ENCODE assay signal across 19 cellular contexts in the genomic region with DNA sequence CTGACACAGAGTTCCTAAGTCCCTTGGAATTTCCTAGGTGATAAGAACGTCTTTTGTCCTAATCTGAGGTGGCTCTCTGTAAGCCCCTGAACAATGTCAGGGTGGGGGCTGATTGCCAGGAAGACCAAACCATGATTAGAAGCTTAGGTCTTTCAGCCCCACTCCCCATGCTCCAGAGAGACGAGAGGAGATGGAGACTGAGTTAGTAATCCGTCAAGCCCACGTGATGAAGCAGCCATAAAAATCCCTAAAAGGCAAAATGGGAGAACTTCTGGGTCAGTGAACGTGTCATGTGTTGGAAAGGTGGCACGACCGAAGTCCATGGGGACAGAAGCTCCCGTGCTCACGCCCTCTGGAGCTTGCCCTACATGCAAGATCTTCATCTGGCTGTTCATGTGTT.
"Had no signal": no experiment of that assay in that cellular context is flagged by ENCODE, and none has a peak within 500 bp of the region (broad histone marks: within the 10 kb centered on the region; RNA-seq: fewer than 3 reads in every experiment).

No MANE protein-coding gene starts in this region.

- H3K4me3 ChIP-seq: esophagus muscularis mucosa, heart right ventricle, tibial nerve had no signal

- ATAC-seq: activated CD8-positive, alpha-beta T cell treated with anti-CD3 and anti-CD28 coated beads, Interleukin-2, amount 10 ng/mL, durations not matched to agents 7 days and 5 days; activated naive CD4-positive, alpha-beta T cell treated with anti-CD3 and anti-CD28 coated beads, Interleukin-2, amount 50 U/mL, for 72 hours; left ventricle myocardium superior; stimulated activated naive CD8-positive, alpha-beta T cell treated with anti-CD3 and anti-CD28 coated beads, Interleukin-15, amount 100 ng/mL, for 72 hours had no signal

- H3K9me3 ChIP-seq: esophagus muscularis mucosa, heart right ventricle, tibial nerve had no signal

- DNase-seq: activated CD4-positive, alpha-beta T cell treated with anti-CD3 and anti-CD28 coated beads for 1 hour; activated CD4-positive, alpha-beta T cell treated with anti-CD3 and anti-CD28 coated beads, Interleukin-2, amount 50 U/mL, for 1 hour; activated CD8-positive, alpha-beta T cell treated with anti-CD3 and anti-CD28 coated beads, Interleukin-2, amount 10 ng/mL, durations not matched to agents 7 days and 5 days; activated T-cell treated with anti-CD3 and anti-CD28 coated beads, Interleukin-2, amount 50 U/mL, for 1 hour; aorta; effector CD8-positive, alpha-beta T cell; heart right ventricle; left ventricle myocardium superior; naive B cell; retina; stimulated activated CD4-positive, alpha-beta T cell treated with anti-CD3 and anti-CD28 coated beads, Interleukin-12 subunit alpha, Interleukin-12 subunit beta, amount 100 ng/mL, for 4 hours; stimulated activated CD4-positive, alpha-beta T cell treated with anti-CD3 and anti-CD28 coated beads, Interleukin-4, amount 100 ng/mL, for 4 hours; stimulated activated naive CD8-positive, alpha-beta T cell treated with anti-CD3 and anti-CD28 coated beads, Interleukin-15, amount 100 ng/mL, for 72 hours; T-helper 9 cell had no signal

- H3K27ac Mint-ChIP-seq: activated CD8-positive, alpha-beta T cell treated with anti-CD3 and anti-CD28 coated beads, Interleukin-2, amount 10 ng/mL, durations not matched to agents 7 days and 5 days; activated naive CD4-positive, alpha-beta T cell treated with anti-CD3 and anti-CD28 coated beads, Interleukin-2, amount 50 U/mL, for 72 hours; dendritic cell treated with granulocyte-macrophage colony-stimulating factor and Interleukin-4, amounts not matched to agents 40 ng/mL and 50 ng/mL, for 4 days; naive B cell; stimulated activated naive CD8-positive, alpha-beta T cell treated with anti-CD3 and anti-CD28 coated beads, Interleukin-15, amount 100 ng/mL, for 72 hours had no signal

- H3K27ac ChIP-seq: esophagus muscularis mucosa, heart right ventricle, tibial nerve had no signal

- H3K4me3 Mint-ChIP-seq: activated CD8-positive, alpha-beta T cell treated with anti-CD3 and anti-CD28 coated beads, Interleukin-2, amount 10 ng/mL, durations not matched to agents 7 days and 5 days; brain; dendritic cell treated with granulocyte-macrophage colony-stimulating factor and Interleukin-4, amounts not matched to agents 40 ng/mL and 50 ng/mL, for 4 days; naive B cell; stimulated activated naive CD8-positive, alpha-beta T cell treated with anti-CD3 and anti-CD28 coated beads, Interleukin-15, amount 100 ng/mL, for 72 hours had no signal

- H3K4me1 Mint-ChIP-seq: stimulated activated naive CD8-positive, alpha-beta T cell treated with anti-CD3 and anti-CD28 coated beads, Interleukin-15, amount 100 ng/mL, for 72 hours had no signal

- H3K36me3 ChIP-seq: esophagus muscularis mucosa, heart right ventricle, tibial nerve had no signal

- H3K4me1 ChIP-seq: esophagus muscularis mucosa, tibial nerve had no signal

- H3K9me3 Mint-ChIP-seq: activated naive CD4-positive, alpha-beta T cell treated with anti-CD3 and anti-CD28 coated beads, Interleukin-2, amount 50 U/mL, for 72 hours; brain; dendritic cell treated with granulocyte-macrophage colony-stimulating factor and Interleukin-4, amounts not matched to agents 40 ng/mL and 50 ng/mL, for 4 days; stimulated activated naive CD8-positive, alpha-beta T cell treated with anti-CD3 and anti-CD28 coated beads, Interleukin-15, amount 100 ng/mL, for 72 hours had no signal

- H3K27me3 ChIP-seq: heart right ventricle, tibial nerve had no signal

- H3K36me3 Mint-ChIP-seq: activated naive CD4-positive, alpha-beta T cell treated with anti-CD3 and anti-CD28 coated beads, Interleukin-2, amount 50 U/mL, for 72 hours; brain; naive B cell had no signal
